ENCODE assay signal across 12 cellular contexts in the genomic region with DNA sequence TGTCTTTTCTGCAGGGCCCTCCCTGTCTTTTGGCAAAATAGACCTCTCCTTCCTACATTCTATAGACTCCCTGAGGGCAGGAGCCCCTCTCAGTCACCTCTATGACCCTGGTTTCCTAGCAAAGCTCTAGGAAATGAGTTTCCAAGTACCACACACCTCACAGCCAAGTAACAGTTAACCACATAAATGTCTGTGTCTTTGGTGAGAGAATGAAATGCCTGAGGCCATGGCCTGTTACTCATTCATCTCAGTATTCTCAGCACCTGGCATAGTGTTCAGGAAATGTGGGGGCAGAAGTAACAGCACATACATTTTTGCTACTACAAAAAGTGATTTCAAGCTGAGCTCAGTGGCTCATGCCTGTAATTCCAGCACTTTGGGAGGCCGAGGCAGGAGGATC. TPM values are rescaled to one million over a fixed set of nuclear protein-coding genes. Genes with fewer than 3 reads are reported as not detected.
DNase-seq lines count a peak whose midpoint lies in the region; ATAC-seq and TF ChIP-seq lines count a peak whose summit lies in the region.
"Had no signal": no experiment of that assay in that cellular context is flagged by ENCODE, and none has a peak within 500 bp of the region (broad histone marks: within the 10 kb centered on the region; RNA-seq: fewer than 3 reads in every experiment).

No MANE protein-coding gene starts in this region.

- H3K4me3 Mint-ChIP-seq in activated naive CD4-positive, alpha-beta T cell treated with anti-CD3 and anti-CD28 coated beads for 36 hours, result peak overlapping the region; percentile 42
- H3K4me3 Mint-ChIP-seq in stimulated activated naive CD8-positive, alpha-beta T cell treated with anti-CD3 and anti-CD28 coated beads, Interleukin-15, amount 100 ng/mL, for 72 hours, result peak overlapping the region; percentile 37 to 53
- H3K4me3 Mint-ChIP-seq: B cell had no signal

- no peaks in the 10 kb centered on the region for H3K27me3 ChIP-seq in esophagus muscularis mucosa

- no peak for TF ChIP-seq POLR2A in esophagus muscularis mucosa (IDR thresholded peaks at IDR 0.05; ENCODE audit: low read depth)

- H3K36me3 ChIP-seq in esophagus muscularis mucosa, result peaks cover 0 to 63% (median 32%) of the 10 kb centered on the region in 4 donors

- H3K9me3 ChIP-seq in esophagus muscularis mucosa, result no peaks in the 10 kb centered on the region

- peaks cover 8 to 43% (median 31%) of the 10 kb centered on the region in 4 donors for H3K4me1 ChIP-seq in esophagus muscularis mucosa

- no peaks in the 10 kb centered on the region for H3K27me3 Mint-ChIP-seq in activated naive CD4-positive, alpha-beta T cell treated with anti-CD3 and anti-CD28 coated beads for 36 hours (ENCODE audit: low read depth)
- H3K27me3 Mint-ChIP-seq in stimulated activated naive CD8-positive, alpha-beta T cell treated with anti-CD3 and anti-CD28 coated beads, Interleukin-15, amount 100 ng/mL, for 72 hours, result no peaks in the 10 kb centered on the region
- H3K27me3 Mint-ChIP-seq: B cell had no signal

- peaks cover 37% of the 10 kb centered on the region for H3K4me1 Mint-ChIP-seq in activated naive CD4-positive, alpha-beta T cell treated with anti-CD3 and anti-CD28 coated beads for 36 hours (ENCODE audit: low read depth)
- H3K4me1 Mint-ChIP-seq in stimulated activated naive CD8-positive, alpha-beta T cell treated with anti-CD3 and anti-CD28 coated beads, Interleukin-15, amount 100 ng/mL, for 72 hours, result peaks cover 58% of the 10 kb centered on the region
- H3K4me1 Mint-ChIP-seq: B cell had no signal

- no peak for TF ChIP-seq EP300 in esophagus muscularis mucosa (IDR thresholded peaks at IDR 0.05)

- H3K4me3 ChIP-seq in esophagus muscularis mucosa, result no peak overlapping the region
- H3K4me3 ChIP-seq: lung had no signal

- CTCF ChIA-PET in activated naive CD4-positive, alpha-beta T cell treated with anti-CD3 and anti-CD28 coated beads for 36 hours (lab: Charles Lee), result interaction anchor here (0.7 to 5.4 kb wide), 10 partner anchors 9 to 697 kb away, joined by 3 to 61 read pairs (median 4); no protein-coding TSS in a partner anchor

- 80% methylated on average over 1 of the region's 1 CpG for WGBS in esophagus muscularis mucosa

- H3K36me3 Mint-ChIP-seq in activated naive CD4-positive, alpha-beta T cell treated with anti-CD3 and anti-CD28 coated beads for 36 hours (ENCODE audit: low read depth), result peaks cover 42% of the 10 kb centered on the region

- DNase-seq in activated naive CD4-positive, alpha-beta T cell treated with anti-CD3 and anti-CD28 coated beads for 36 hours, result peak; percentile 77
- no peak for DNase-seq in activated naive CD4-positive, alpha-beta T cell treated with Interleukin-2 at 50 U/mL for 16 hours
- peak; percentile 13 for DNase-seq in T1000 (lab: John Stamatoyannopoulos, UW)
- DNase-seq in esophagus muscularis mucosa (ENCODE audit: extremely low spot score), result no peak
- peak; percentile 36 to 57 for DNase-seq in stimulated activated naive CD8-positive, alpha-beta T cell treated with anti-CD3 and anti-CD28 coated beads, Interleukin-15, amount 100 ng/mL, for 72 hours
- no peak for DNase-seq in SIG-M5 (lab: John Stamatoyannopoulos, UW)
- no peak for DNase-seq in RPMI8226
- DNase-seq in NCI-H1930 (lab: John Stamatoyannopoulos, UW), result no peak
- DNase-seq: cortex of kidney, NCI-H2107 had no signal

- TF ChIP-seq CTCF in esophagus muscularis mucosa (IDR thresholded peaks at IDR 0.05), result no peak

- peak overlapping the region; percentile 59 to 73 (median 66) for H3K27ac ChIP-seq in esophagus muscularis mucosa (replicated peaks in 1 of 4)

- peak; percentile 93 for ATAC-seq in stimulated activated naive CD8-positive, alpha-beta T cell treated with anti-CD3 and anti-CD28 coated beads, Interleukin-15, amount 100 ng/mL, for 72 hours

- peak overlapping the region; percentile 90 for H3K27ac Mint-ChIP-seq in activated naive CD4-positive, alpha-beta T cell treated with anti-CD3 and anti-CD28 coated beads for 36 hours
- H3K27ac Mint-ChIP-seq in stimulated activated naive CD8-positive, alpha-beta T cell treated with anti-CD3 and anti-CD28 coated beads, Interleukin-15, amount 100 ng/mL, for 72 hours, result peak overlapping the region; percentile 56 to 59
- H3K27ac Mint-ChIP-seq: B cell had no signal

- H3K9me3 Mint-ChIP-seq in activated naive CD4-positive, alpha-beta T cell treated with anti-CD3 and anti-CD28 coated beads for 36 hours, result no peaks in the 10 kb centered on the region
- H3K9me3 Mint-ChIP-seq in stimulated activated naive CD8-positive, alpha-beta T cell treated with anti-CD3 and anti-CD28 coated beads, Interleukin-15, amount 100 ng/mL, for 72 hours, result peaks cover 5 to 8% of the 10 kb centered on the region in 2 donors

- intact Hi-C loops in activated naive CD4-positive, alpha-beta T cell treated with anti-CD3 and anti-CD28 coated beads for 36 hours (cut with micrococcal nuclease), result loop anchor here (2.0 kb wide), 1 partner anchor 62 kb away; a partner anchor contains a TSS
- intact Hi-C loops in esophagus muscularis mucosa (cut with DNase I), result no loop called here

RNA-seq across cellular contexts. Expression of a gene that starts 21.0 kb away (rescaled TPM):
- total RNA-seq in activated naive CD4-positive, alpha-beta T cell treated with anti-CD3 and anti-CD28 coated beads for 36 hours, result 10 to 100 TPM; 29.9 to 31.7 TPM
- 10 to 100 TPM in 1 of 4 donors, 1 to 10 TPM in 3; 6.8 to 10.3 (median 9.0) TPM for total RNA-seq in esophagus muscularis mucosa

RNA-seq across cellular contexts. Expression of a gene that starts 51.8 kb away (rescaled TPM):
- 10 to 100 TPM in 1 of 2 experiments, 1 to 10 TPM in 1; 9.1 to 10.2 TPM for total RNA-seq in activated naive CD4-positive, alpha-beta T cell treated with anti-CD3 and anti-CD28 coated beads for 36 hours
- 10 to 100 TPM in 3 of 4 donors, 1 to 10 TPM in 1; 7.0 to 16.7 (median 12.4) TPM for total RNA-seq in esophagus muscularis mucosa

Comparison
In these comparisons a context has a peak if more than half of its experiments do, and no peak if none do; other contexts are left out.
1. DNase-seq: peak in activated naive CD4-positive, alpha-beta T cell treated with anti-CD3 and anti-CD28 coated beads for 36 hours (single experiment), T1000 (single experiment) and stimulated activated naive CD8-positive, alpha-beta T cell treated with anti-CD3 and anti-CD28 coated beads, Interleukin-15, amount 100 ng/mL, for 72 hours (2 of 2); none in activated naive CD4-positive, alpha-beta T cell treated with Interleukin-2 at 50 U/mL for 16 hours (single experiment), esophagus muscularis mucosa (single experiment), SIG-M5 (single experiment), RPMI8226 (single experiment) and NCI-H1930 (0 of 2).